ENCODE assay signal across 9 cellular contexts in the genomic region with DNA sequence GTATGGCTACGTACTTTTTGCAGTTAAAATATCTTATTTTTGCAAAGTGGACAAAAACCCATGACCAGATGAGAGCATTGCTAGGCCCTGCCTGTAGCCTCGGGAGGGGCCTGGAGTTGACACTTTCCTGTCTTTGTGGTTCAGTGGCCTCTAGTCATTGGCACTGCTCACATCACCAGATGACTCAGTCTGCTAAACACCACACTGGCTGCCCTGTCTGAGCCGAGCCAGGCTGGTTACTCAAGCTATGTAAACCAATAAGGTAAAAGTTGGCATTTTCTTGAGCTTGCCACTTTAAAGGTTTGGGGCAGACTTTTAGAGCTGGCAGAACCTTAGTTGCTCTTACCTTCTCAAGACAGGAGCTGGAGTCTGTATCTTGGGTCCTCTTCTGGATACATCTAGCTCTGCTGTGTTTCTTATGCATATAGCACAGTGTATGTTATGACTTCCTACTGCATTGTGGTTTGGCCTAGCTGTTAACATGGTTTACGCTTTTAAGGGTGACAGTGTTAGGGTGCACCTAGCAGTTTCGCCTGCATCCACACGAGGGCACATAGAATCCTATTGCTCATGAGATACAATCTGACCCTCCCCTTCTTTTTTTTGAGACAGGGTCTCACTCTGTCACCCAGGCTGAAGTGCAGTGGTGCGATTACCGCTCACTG.
DNase-seq lines count a peak whose midpoint lies in the region; ATAC-seq and TF ChIP-seq lines count a peak whose summit lies in the region.
"Had no signal": no experiment of that assay in that cellular context is flagged by ENCODE, and none has a peak within 500 bp of the region (broad histone marks: within the 10 kb centered on the region; RNA-seq: fewer than 3 reads in every experiment).

No MANE protein-coding gene starts in this region.

- H3K4me3 ChIP-seq in GM08714 (ENCODE audit: low read length) = peak overlapping the region; percentile 32; the same call in 1 of the 2 replicates
- H3K4me3 ChIP-seq in fibroblast of mammary gland (ENCODE audit: control insufficient read depth, low read depth, low read length) = no peak overlapping the region

- H3K9me3 Mint-ChIP-seq in activated CD8-positive, alpha-beta T cell treated with anti-CD3 and anti-CD28 coated beads for 36 hours = no peaks in the 10 kb centered on the region
- H3K9me3 Mint-ChIP-seq: activated naive CD4-positive, alpha-beta T cell treated with anti-CD3 and anti-CD28 coated beads, Interleukin-2, amount 50 U/mL, for 24 hours had no signal

- TF ChIP-seq CTCF in activated CD8-positive, alpha-beta T cell treated with anti-CD3 and anti-CD28 coated beads for 36 hours (IDR thresholded peaks at IDR 0.05) = no peak
- no peak for TF ChIP-seq CTCF in fibroblast of mammary gland (conservative IDR thresholded peaks at IDR 0.05; ENCODE audit: control insufficient read depth, insufficient read depth, low read depth, low read length)

- peaks cover 21% of the 10 kb centered on the region for H3K4me1 Mint-ChIP-seq in activated CD8-positive, alpha-beta T cell treated with anti-CD3 and anti-CD28 coated beads for 36 hours (ENCODE audit: low read depth)

- intact Hi-C loops in activated CD8-positive, alpha-beta T cell treated with anti-CD3 and anti-CD28 coated beads for 36 hours (cut with micrococcal nuclease) = no loop called here

- H3K27ac Mint-ChIP-seq in activated CD8-positive, alpha-beta T cell treated with anti-CD3 and anti-CD28 coated beads for 36 hours = peak overlapping the region; percentile 77

- no peaks in the 10 kb centered on the region for H3K27me3 Mint-ChIP-seq in activated CD8-positive, alpha-beta T cell treated with anti-CD3 and anti-CD28 coated beads for 36 hours
- H3K27me3 Mint-ChIP-seq: activated naive CD4-positive, alpha-beta T cell treated with anti-CD3 and anti-CD28 coated beads, Interleukin-2, amount 50 U/mL, for 24 hours had no signal

- POLR2A ChIA-PET in activated CD8-positive, alpha-beta T cell treated with anti-CD3 and anti-CD28 coated beads for 36 hours (lab: Charles Lee) = no interaction called here

- no peak overlapping the region for H3K4me3 Mint-ChIP-seq in activated CD8-positive, alpha-beta T cell treated with anti-CD3 and anti-CD28 coated beads for 36 hours
- H3K4me3 Mint-ChIP-seq: activated naive CD4-positive, alpha-beta T cell treated with anti-CD3 and anti-CD28 coated beads, Interleukin-2, amount 50 U/mL, for 24 hours had no signal

- peak; percentile 96 for DNase-seq in HT1080 (ENCODE audit: low read depth)
- DNase-seq in activated CD8-positive, alpha-beta T cell treated with anti-CD3 and anti-CD28 coated beads for 36 hours = peak; percentile 82
- peak; percentile 90 for DNase-seq in fibroblast of mammary gland (ENCODE audit: low read depth)
- peak in 2 of 3 donors; percentile 12 to 49 for DNase-seq in stimulated activated CD4-positive, alpha-beta T cell treated with anti-CD3 and anti-CD28 coated beads, TNF-alpha, amount 100 ng/mL, for 48 hours (ENCODE audit: low read depth in 3 of 3)
- no peak for DNase-seq in KG1 (lab: John Stamatoyannopoulos, UW)
- DNase-seq in NCI-H2171 treated with DMSO at 0.1 percent for 48 hours (lab: John Stamatoyannopoulos, UW) = no peak

- CTCF ChIA-PET in activated CD8-positive, alpha-beta T cell treated with anti-CD3 and anti-CD28 coated beads for 36 hours (lab: Charles Lee) = interaction anchor here (0.6 to 1.1 kb wide), 4 partner anchors 18 to 789 kb away, joined by 3 read pairs; no protein-coding TSS in a partner anchor

- ATAC-seq in GM21619 (IDR thresholded peaks at IDR 0.05; ENCODE audit: unreplicated experiment) = peak; percentile 79
- peak; percentile 95 for ATAC-seq in activated CD8-positive, alpha-beta T cell treated with anti-CD3 and anti-CD28 coated beads for 36 hours

- no peaks in the 10 kb centered on the region for H3K36me3 Mint-ChIP-seq in activated CD8-positive, alpha-beta T cell treated with anti-CD3 and anti-CD28 coated beads for 36 hours (ENCODE audit: low read depth)
- H3K36me3 Mint-ChIP-seq: activated naive CD4-positive, alpha-beta T cell treated with anti-CD3 and anti-CD28 coated beads, Interleukin-2, amount 50 U/mL, for 24 hours had no signal

Comparison
In these comparisons a context has a peak if more than half of its experiments do, and no peak if none do; other contexts are left out.
1. DNase-seq: peak in HT1080 (single experiment), activated CD8-positive, alpha-beta T cell treated with anti-CD3 and anti-CD28 coated beads for 36 hours (single experiment), fibroblast of mammary gland (single experiment) and stimulated activated CD4-positive, alpha-beta T cell treated with anti-CD3 and anti-CD28 coated beads, TNF-alpha, amount 100 ng/mL, for 48 hours (2 of 3); none in KG1 (single experiment) and NCI-H2171 treated with DMSO at 0.1 percent for 48 hours (single experiment).